In the genomic region with DNA sequence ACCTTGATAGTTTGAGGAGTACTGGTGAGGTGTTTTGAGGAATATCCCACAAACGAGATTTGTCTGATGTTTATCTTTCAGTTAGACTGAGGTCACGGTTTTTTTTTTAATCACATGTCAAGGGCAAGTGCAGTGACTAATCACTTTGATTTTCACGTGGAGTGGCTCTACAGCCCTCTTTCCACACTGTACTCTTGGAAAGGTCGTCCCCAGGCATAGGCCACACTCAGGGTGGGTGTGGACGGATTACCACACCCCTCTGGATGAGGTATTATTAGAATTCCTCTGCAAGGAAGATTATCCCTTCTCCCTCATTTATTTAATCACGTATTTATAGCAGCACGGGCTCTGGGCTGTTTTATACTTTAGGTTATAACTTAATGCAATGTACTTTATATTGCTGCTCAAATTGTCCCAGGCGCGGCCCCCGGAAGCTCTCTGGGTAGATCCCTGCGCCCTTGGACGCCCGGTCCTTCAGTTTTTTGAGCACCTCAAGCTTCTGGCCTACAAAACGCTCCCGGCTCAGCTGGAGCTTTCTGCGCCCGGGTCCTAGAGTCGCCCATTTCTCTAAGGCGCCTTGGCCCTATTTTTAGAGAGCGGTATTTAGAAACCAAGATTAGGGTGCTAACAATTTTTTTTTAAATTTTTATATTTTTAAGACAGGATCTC, we compare ENCODE assay signal across 8 cellular contexts. TPM values are rescaled to one million over a fixed set of nuclear protein-coding genes. Genes with fewer than 3 reads are reported as not detected.
DNase-seq lines count a peak whose midpoint lies in the region; ATAC-seq and TF ChIP-seq lines count a peak whose summit lies in the region.

No MANE protein-coding gene starts in this region.

- no peaks in the 10 kb centered on the region for H3K27me3 ChIP-seq in colonic mucosa

- 0 to 1% methylated on average over 20 of the region's 20 CpGs for WGBS in lower leg skin, 2 donors

- TF ChIP-seq CTCF in AG09309 (IDR thresholded peaks at IDR 0.05; ENCODE audit: control insufficient read depth, insufficient read depth, low read depth, low read length, missing control alignments) (no peak), colonic mucosa (IDR thresholded peaks at IDR 0.05) (no peak), lower leg skin (IDR thresholded peaks at IDR 0.05) (no peak)

- ATAC-seq in GM18867 (IDR thresholded peaks at IDR 0.05; ENCODE audit: unreplicated experiment) (peak; percentile 73), HG03064 (IDR thresholded peaks at IDR 0.05; ENCODE audit: low read depth, unreplicated experiment) (peak; percentile 76)

- H3K9me3 ChIP-seq in colonic mucosa = no peaks in the 10 kb centered on the region

- H3K27ac ChIP-seq in colonic mucosa = peak overlapping the region; percentile 96

- H3K36me3 ChIP-seq in colonic mucosa = no peaks in the 10 kb centered on the region

- no peak for TF ChIP-seq POLR2A in lower leg skin (IDR thresholded peaks at IDR 0.05)

- DNase-seq in AG09309 (ENCODE audit: low read depth) (no peak), NCI-H2171 treated with DMSO at 0.1 percent for 48 hours (lab: John Stamatoyannopoulos, UW) (peak; percentile 92), colonic mucosa (peak; percentile 64), lower leg skin (ENCODE audit: low spot score in 2 of 2) (peak; percentile 69 to 89)
- peak; percentile 34 for DNase-seq in activated CD4-positive, alpha-beta T cell treated with anti-CD3 and anti-CD28 coated beads for 1 hour
- peak; percentile 24 for DNase-seq in stimulated activated CD8-positive, alpha-beta memory T cell treated with anti-CD3 and anti-CD28 coated beads, Interleukin-15, amount 100 ng/mL, for 24 hours (ENCODE audit: low read depth)

- peak overlapping the region; percentile 84 to 98 for H3K9ac ChIP-seq in colonic mucosa (ENCODE audit: low read depth in 2 of 2, low read length in 2 of 2)

- no peaks in the 10 kb centered on the region for H3K4me1 ChIP-seq in colonic mucosa

- intact Hi-C loops in colonic mucosa (cut with DNase I) (no loop called here), lower leg skin (cut with DNase I; ENCODE audit: low total_unique reads) (no loop called here)

- H3K4me3 ChIP-seq in AG09309 (ENCODE audit: control insufficient read depth, low read depth, low read length) (peak overlapping the region; percentile 72), colonic mucosa (peak overlapping the region; percentile 72), lower leg skin (ENCODE audit: low read depth, poor library complexity, severe bottlenecking) (peak overlapping the region; percentile 25)

RNA-seq across cellular contexts. Expression of a gene that starts 0.5 kb away (rescaled TPM):
- total RNA-seq in colonic mucosa (100 to 1,000 TPM; 128 to 141 TPM), lower leg skin (10 to 100 TPM; 39.8 to 58.3 (median 45.6) TPM)

RNA-seq across cellular contexts. Expression of a gene that starts 11.4 kb away (rescaled TPM):
- 10 to 100 TPM; 82.6 to 93.5 TPM for total RNA-seq in colonic mucosa
- 100 to 1,000 TPM in 1 of 4 donors, 10 to 100 TPM in 3; 56.4 to 108 (median 86.9) TPM for total RNA-seq in lower leg skin
